Comparison of ENCODE assay signal across 24 cellular contexts in the genomic region with DNA sequence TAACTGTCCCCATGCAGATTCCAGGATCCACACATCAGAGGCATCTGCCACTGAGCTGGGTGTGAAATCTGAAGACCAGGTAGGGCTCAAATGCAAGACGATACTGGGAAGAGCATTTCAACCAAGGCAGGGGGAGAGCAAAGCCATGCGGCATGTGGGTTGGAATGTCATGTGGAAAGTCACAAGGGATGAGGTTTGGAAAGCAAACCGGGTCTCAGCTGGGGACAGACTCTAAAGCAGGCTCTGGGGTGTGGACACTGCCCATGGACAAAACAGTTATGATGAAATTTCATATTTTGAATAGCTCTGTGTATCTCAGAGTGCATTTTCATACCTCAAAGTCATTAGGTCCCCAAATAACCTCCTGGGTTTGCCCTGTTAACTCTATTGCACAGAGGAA.
"Had no signal": no experiment of that assay in that cellular context is flagged by ENCODE, and none has a peak within 500 bp of the region (broad histone marks: within the 10 kb centered on the region; RNA-seq: fewer than 3 reads in every experiment).

No MANE protein-coding gene starts in this region.

- H3K4me3 Mint-ChIP-seq: IgD-negative memory B cell had no signal

- H3K9me3 ChIP-seq: SK-N-SH had no signal

- H3K4me3 ChIP-seq: K562 had no signal

- FAIRE-seq: HTR-8/SVneo, K562 had no signal

- H3K4me2 ChIP-seq: KMS-11, SK-N-SH had no signal

- ATAC-seq: K562, Panc1, PC-3 had no signal

- H3K27ac Mint-ChIP-seq: IgD-negative memory B cell had no signal

- DNase-seq: Kasumi-1, MM.1S, NCI-H1092 treated with DMSO at 0.1 percent for 48 hours, NCI-H1436, NCI-H187, NCI-H2029, NCI-H2081 treated with DMSO at 0.1 percent for 48 hours, NCI-H2171, NCI-H226, NCI-H446, NCI-H510A, NCI-H524 treated with DMSO at 0.1 percent for 48 hours, NCI-H69, NCI-H774, PC-3, SHP77, SK-N-SH had no signal

- H3K9ac ChIP-seq: KMS-11, SK-N-SH had no signal

- H3K27me3 Mint-ChIP-seq: IgD-negative memory B cell had no signal

- H3K4me1 Mint-ChIP-seq: IgD-negative memory B cell had no signal

- H3K27ac ChIP-seq: HL-60, KMS-11, RWPE1 had no signal
